7 cellular contexts compared by ENCODE assay signal in the genomic region with DNA sequence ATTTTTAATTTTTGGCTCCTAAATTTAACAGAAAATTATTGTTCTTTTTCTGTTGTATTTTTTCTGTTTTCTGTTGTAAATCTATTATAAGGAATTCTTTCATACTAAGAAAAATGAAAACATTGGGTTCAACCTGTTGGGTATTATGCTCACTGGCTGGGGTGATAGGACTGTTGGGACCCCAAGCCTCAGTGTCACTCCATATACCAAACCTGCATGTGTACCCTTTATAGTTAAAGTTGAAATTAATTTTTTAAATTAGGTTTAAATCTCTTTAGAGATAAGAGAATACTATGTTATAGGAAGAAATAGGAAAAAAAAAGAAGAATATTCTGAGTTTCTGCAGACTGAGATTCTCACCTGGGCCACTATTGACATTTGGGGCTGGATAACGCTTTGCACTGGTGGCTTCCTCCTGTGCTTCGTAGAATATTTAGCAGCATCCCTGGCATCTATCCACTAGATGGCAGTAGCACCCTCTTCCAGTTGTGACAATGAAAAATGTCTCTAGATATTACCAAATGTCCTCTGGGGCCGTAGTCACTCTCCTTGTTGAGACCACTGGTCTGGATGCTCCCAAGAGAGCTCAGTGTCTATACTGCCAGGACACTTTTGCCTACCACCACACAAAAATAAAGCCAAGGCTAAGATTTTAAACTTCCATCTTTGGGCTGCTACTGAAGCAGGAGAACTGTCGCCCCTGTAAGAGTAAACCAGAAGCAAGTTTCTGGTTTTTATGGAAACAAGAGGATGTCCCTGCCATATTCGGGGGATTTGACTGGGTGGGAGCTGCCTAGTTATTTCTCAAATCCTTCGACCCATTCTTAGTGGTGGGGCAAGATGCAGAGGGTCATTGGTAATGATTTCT. TPM values are rescaled to one million over a fixed set of nuclear protein-coding genes. Genes with fewer than 3 reads are reported as not detected.
DNase-seq lines count a peak whose midpoint lies in the region; ATAC-seq, FAIRE-seq and TF ChIP-seq lines count a peak whose summit lies in the region.

No MANE protein-coding gene starts in this region.

- H3K4me3 ChIP-seq in WERI-Rb-1 (ENCODE audit: low read depth, low read length) (no peak overlapping the region), breast epithelium (no peak overlapping the region), kidney epithelial cell (ENCODE audit: low read depth, low read length) (no peak overlapping the region)

- TF ChIP-seq POLR2A in GM12892 (IDR thresholded peaks at IDR 0.05; ENCODE audit: low read depth, low read length) (no peak), breast epithelium (IDR thresholded peaks at IDR 0.05) (no peak)

- no peaks in the 10 kb centered on the region for H3K9me3 ChIP-seq in WERI-Rb-1 (ENCODE audit: severe bottlenecking)
- H3K9me3 ChIP-seq in breast epithelium = no peaks in the 10 kb centered on the region

- TF ChIP-seq CTCF in WERI-Rb-1 (IDR thresholded peaks at IDR 0.05; ENCODE audit: low read depth, low read length) = peak; percentile 73
- TF ChIP-seq CTCF in breast epithelium (IDR thresholded peaks at IDR 0.05) = peak; percentile 37 to 69 (median 39)
- peak; percentile 81 for TF ChIP-seq CTCF in kidney epithelial cell (IDR thresholded peaks at IDR 0.05; ENCODE audit: insufficient read depth, low read length, poor library complexity, severe bottlenecking)

- DNase-seq in GM12892 (ENCODE audit: insufficient read length) (peak; percentile 25), NCI-H1694 treated with DMSO at 0.1 percent for 48 hours (lab: John Stamatoyannopoulos, UW) (peak; percentile 18), WERI-Rb-1 (peak; percentile 54), breast epithelium (ENCODE audit: low spot score in 2 of 2) (peak in 1 of 2 donors; percentile 26), kidney epithelial cell (ENCODE audit: low read depth) (no peak)
- peak; percentile 32 for DNase-seq in stimulated activated CD8-positive, alpha-beta memory T cell treated with anti-CD3 and anti-CD28 coated beads, Interleukin-12 subunit alpha, Interleukin-12 subunit beta, amount 100 ng/mL, for 1 hour (ENCODE audit: low read depth)

- no peak overlapping the region for H3K27ac ChIP-seq in WERI-Rb-1
- no peak overlapping the region for H3K27ac ChIP-seq in breast epithelium

- ATAC-seq in HG02642 (IDR thresholded peaks at IDR 0.05; ENCODE audit: poor library complexity, unreplicated experiment) = peak; percentile 65

- intact Hi-C loops in breast epithelium (cut with DNase I; ENCODE audit: low total_unique reads) = no loop called here

- peak; percentile 94 for FAIRE-seq in GM12892 (lab: Jason Lieb, UNC)

- H3K27me3 ChIP-seq in WERI-Rb-1 (ENCODE audit: insufficient read depth, low read depth, severe bottlenecking) (no peaks in the 10 kb centered on the region), breast epithelium (no peaks in the 10 kb centered on the region), kidney epithelial cell (ENCODE audit: control insufficient read depth, insufficient read depth, low read length) (no peaks in the 10 kb centered on the region)

- H3K4me1 ChIP-seq in breast epithelium = no peaks in the 10 kb centered on the region

- H3K36me3 ChIP-seq in WERI-Rb-1 (peaks cover 22% of the 10 kb centered on the region), breast epithelium (no peaks in the 10 kb centered on the region), kidney epithelial cell (ENCODE audit: control insufficient read depth, insufficient read depth, low read length) (no peaks in the 10 kb centered on the region)

RNA-seq across cellular contexts. Expression of a gene that starts 22.4 kb away (rescaled TPM):
- polyA plus RNA-seq in GM12892 (2012; ENCODE audit: missing spikeins) = 0.21 TPM
- under 1 TPM in 2 of 3 donors, not detected in 1; 0.59 to 0.98 TPM for total RNA-seq in breast epithelium
- 0.50 and 2.0 TPM in 2 replicates for total RNA-seq in kidney epithelial cell

RNA-seq across cellular contexts. Expression of a gene that starts 51.0 kb away (rescaled TPM):
- polyA plus RNA-seq in GM12892 (2012; ENCODE audit: missing spikeins) = 4.1 TPM
- 10 to 100 TPM; 16.1 to 23.0 (median 22.0) TPM for total RNA-seq in breast epithelium
- total RNA-seq in kidney epithelial cell = 6.1 and 8.4 TPM in 2 replicates
